In genomic region chr2:121626777-121627524, GRCh38 we compare ENCODE assay signal across 11 cellular contexts. TPM values are rescaled to one million over a fixed set of nuclear protein-coding genes. Genes with fewer than 3 reads are reported as not detected.
DNase-seq lines count a peak whose midpoint lies in the region; ATAC-seq, FAIRE-seq and TF ChIP-seq lines count a peak whose summit lies in the region.
"Had no signal": no experiment of that assay in that cellular context is flagged by ENCODE, and none has a peak within 500 bp of the region (broad histone marks: within the 10 kb centered on the region; RNA-seq: fewer than 3 reads in every experiment).

No MANE protein-coding gene starts in this region.

- H3K36me3 ChIP-seq in pancreas (no peaks in the 10 kb centered on the region), neural progenitor cell (no peaks in the 10 kb centered on the region), PC-3 (ENCODE audit: low read depth, low read length) (no peaks in the 10 kb centered on the region)

- peaks cover 10% of the 10 kb centered on the region for H4K20me1 ChIP-seq in neural progenitor cell (ENCODE audit: low read depth)
- no peaks in the 10 kb centered on the region for H4K20me1 ChIP-seq in PC-3 (ENCODE audit: low read length)

- POLR2A ChIA-PET in PC-3 (lab: Charles Lee; ENCODE audit: unreplicated experiment): no interaction called here

- FAIRE-seq in pancreas (lab: Jason Lieb, UNC): no peak

- H3K27me3 ChIP-seq in pancreas (no peaks in the 10 kb centered on the region), neural progenitor cell (no peaks in the 10 kb centered on the region), PC-3 (ENCODE audit: low read length) (no peaks in the 10 kb centered on the region)

- intact Hi-C loops in pancreas (cut with DNase I) (no loop called here), PC-3 (cut with micrococcal nuclease) (no loop called here)

- H3K4me1 ChIP-seq in pancreas (peaks cover 0 to 14% (median 0%) of the 10 kb centered on the region in 3 donors), neural progenitor cell (no peaks in the 10 kb centered on the region), PC-3 (ENCODE audit: insufficient read depth, low read length) (no peaks in the 10 kb centered on the region)

- H3K9me3 ChIP-seq in pancreas (no peaks in the 10 kb centered on the region), neural progenitor cell (ENCODE audit: low read depth) (no peaks in the 10 kb centered on the region), PC-3 (ENCODE audit: low read length) (no peaks in the 10 kb centered on the region)

- H3K4me1 Mint-ChIP-seq in neural progenitor cell: no peaks in the 10 kb centered on the region
- H3K4me1 Mint-ChIP-seq: activated naive CD4-positive, alpha-beta T cell treated with anti-CD3 and anti-CD28 coated beads, Interleukin-2, amount 10 ng/mL, durations not matched to agents 7 days and 5 days had no signal

- peaks cover 40% of the 10 kb centered on the region for H3K36me3 Mint-ChIP-seq in neural progenitor cell

- 79 to 82% methylated on average over 4 of the region's 4 CpGs for WGBS in pancreas, 2 donors

- H2AFZ ChIP-seq in neural progenitor cell (replicated peaks): no peak overlapping the region
- no peak overlapping the region for H2AFZ ChIP-seq in PC-3 (ENCODE audit: low read length)

- H3F3A ChIP-seq in neural progenitor cell (ENCODE audit: low read depth) (no peaks in the 10 kb centered on the region), PC-3 (ENCODE audit: low read length, unreplicated experiment) (no peaks in the 10 kb centered on the region)

- H3K9ac ChIP-seq in neural progenitor cell (no peak overlapping the region), PC-3 (ENCODE audit: low read length) (no peak overlapping the region)

- no peaks in the 10 kb centered on the region for H3K9me2 ChIP-seq in PC-3 (replicated peaks; ENCODE audit: low read length)

- DNase-seq in AG10803 (ENCODE audit: low read depth): peak; percentile 16
- DNase-seq in fibroblast of the conjunctiva (ENCODE audit: low read depth): peak; percentile 96
- DNase-seq in pancreas: no peak
- no peak for DNase-seq in HPDE6-E6E7 (ENCODE audit: extremely low spot score)
- no peak for DNase-seq in activated CD8-positive, alpha-beta memory T cell treated with anti-CD3 and anti-CD28 coated beads, Interleukin-2, amount 50 U/mL, for 48 hours
- no peak for DNase-seq in neural progenitor cell (ENCODE audit: low spot score)
- no peak for DNase-seq in PC-3
- DNase-seq: activated naive CD4-positive, alpha-beta T cell treated with anti-CD3 and anti-CD28 coated beads, Interleukin-2, amount 10 ng/mL, durations not matched to agents 7 days and 5 days; KG1; NCI-H510A had no signal

- H3K4me2 ChIP-seq in neural progenitor cell: no peak overlapping the region
- H3K4me2 ChIP-seq in PC-3 (ENCODE audit: low read length): no peak overlapping the region

- no TSS peak for BruUV-seq in PC-3 (replicated peaks; lab: Mats Ljungman, UMichigan)

- ATAC-seq in pancreas: peak; percentile 41 to 84 (median 67)
- no peak for ATAC-seq in PC-3

- CTCF ChIA-PET in PC-3 (lab: Charles Lee): no interaction called here

- H3K4me3 ChIP-seq in AG10803 (ENCODE audit: low read length) (no peak overlapping the region), pancreas (no peak overlapping the region), neural progenitor cell (no peak overlapping the region), PC-3 (ENCODE audit: low read length) (no peak overlapping the region)

- H3K9me3 Mint-ChIP-seq in neural progenitor cell: peaks cover 29% of the 10 kb centered on the region
- H3K9me3 Mint-ChIP-seq: activated naive CD4-positive, alpha-beta T cell treated with anti-CD3 and anti-CD28 coated beads, Interleukin-2, amount 10 ng/mL, durations not matched to agents 7 days and 5 days had no signal

- TF ChIP-seq CTCF in AG10803 (conservative IDR thresholded peaks at IDR 0.05; ENCODE audit: low read length): no peak
- no peak for TF ChIP-seq CTCF in pancreas (IDR thresholded peaks at IDR 0.05)
- no peak for TF ChIP-seq CTCF in neural progenitor cell (IDR thresholded peaks at IDR 0.05)
- no peak for TF ChIP-seq CTCF in PC-3 (conservative IDR thresholded peaks at IDR 0.05; ENCODE audit: low read depth, low read length)

- H3K79me2 ChIP-seq in neural progenitor cell (ENCODE audit: low read depth): peaks cover 97% of the 10 kb centered on the region
- H3K79me2 ChIP-seq in PC-3 (ENCODE audit: low read length): peaks cover 75% of the 10 kb centered on the region

- H3K27me3 Mint-ChIP-seq in neural progenitor cell (ENCODE audit: insufficient read depth, low read depth): no peaks in the 10 kb centered on the region
- H3K27me3 Mint-ChIP-seq: activated naive CD4-positive, alpha-beta T cell treated with anti-CD3 and anti-CD28 coated beads, Interleukin-2, amount 10 ng/mL, durations not matched to agents 7 days and 5 days had no signal

- H3K27ac Mint-ChIP-seq in neural progenitor cell: no peak overlapping the region
- H3K27ac Mint-ChIP-seq: activated naive CD4-positive, alpha-beta T cell treated with anti-CD3 and anti-CD28 coated beads, Interleukin-2, amount 10 ng/mL, durations not matched to agents 7 days and 5 days had no signal

- H3K4me3 Mint-ChIP-seq in neural progenitor cell: no peak overlapping the region
- H3K4me3 Mint-ChIP-seq: activated naive CD4-positive, alpha-beta T cell treated with anti-CD3 and anti-CD28 coated beads, Interleukin-2, amount 10 ng/mL, durations not matched to agents 7 days and 5 days had no signal

- H3K27ac ChIP-seq in angular gyrus (ENCODE audit: low read depth, low read length): peak overlapping the region; percentile 70
- H3K27ac ChIP-seq in pancreas: no peak overlapping the region
- no peak overlapping the region for H3K27ac ChIP-seq in neural progenitor cell
- H3K27ac ChIP-seq in PC-3 (ENCODE audit: low read length): no peak overlapping the region

RNA-seq across cellular contexts. Expression of gene CLASP1, which starts 22.3 kb away (rescaled TPM):
- total RNA-seq in pancreas (10 to 100 TPM; 17.1 to 34.5 (median 23.2) TPM), neural progenitor cell (ENCODE audit: low replicate concordance) (75.5 and 110 TPM in 2 replicates), PC-3 (2014; rRNA removed) (24.3 and 27.0 TPM in 2 replicates)
- polyA plus RNA-seq in pancreas: 1 to 10 TPM; 8.9 to 9.3 TPM

Comparison
In these comparisons a context has a peak if more than half of its experiments do, and no peak if none do; other contexts are left out.
1. DNase-seq: peak in AG10803 (single experiment) and fibroblast of the conjunctiva (single experiment); none in pancreas (0 of 6), HPDE6-E6E7 (single experiment), activated CD8-positive, alpha-beta memory T cell treated with anti-CD3 and anti-CD28 coated beads, Interleukin-2, amount 50 U/mL, for 48 hours (single experiment), neural progenitor cell (single experiment) and PC-3 (single experiment).